In the genomic region with DNA sequence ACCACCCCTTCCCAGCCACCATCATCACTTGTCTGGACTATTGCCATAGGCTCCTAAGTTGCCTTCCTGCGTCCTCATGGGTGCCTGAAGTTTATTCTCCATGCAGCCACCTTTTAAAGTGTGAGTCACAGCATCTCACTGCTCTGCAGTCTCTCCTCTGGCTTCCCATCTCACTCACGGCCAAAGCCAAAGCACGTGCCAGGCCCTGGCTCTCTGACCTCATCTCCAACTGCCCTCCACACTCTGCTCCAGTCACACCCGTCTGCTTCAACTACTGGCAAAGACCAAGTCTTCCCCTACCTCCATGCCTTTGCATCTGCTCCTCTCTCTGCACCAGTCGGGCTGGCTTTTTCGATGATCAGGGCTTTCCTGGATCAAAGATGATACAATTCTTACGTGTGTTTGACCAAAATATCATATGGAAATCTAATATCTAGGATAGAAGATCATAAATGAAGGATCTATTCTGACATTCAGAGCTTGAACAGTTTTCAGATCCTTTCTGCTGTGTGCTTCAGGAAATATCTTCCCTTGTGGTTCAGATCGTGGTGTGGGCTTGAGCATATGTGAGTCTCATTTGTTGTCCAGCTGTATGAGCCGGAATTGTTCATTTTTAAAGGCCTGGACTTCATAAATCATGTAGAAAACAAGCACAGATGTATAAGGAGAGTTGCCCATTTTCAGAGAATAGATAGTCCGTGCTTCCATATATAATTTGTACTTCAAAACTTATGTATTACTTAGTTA, we compare ENCODE assay signal across 9 cellular contexts.
DNase-seq lines count a peak whose midpoint lies in the region; TF ChIP-seq lines count a peak whose summit lies in the region.
"Had no signal": no experiment of that assay in that cellular context is flagged by ENCODE, and none has a peak within 500 bp of the region (broad histone marks: within the 10 kb centered on the region; RNA-seq: fewer than 3 reads in every experiment).

No MANE protein-coding gene starts in this region.

- no peak for TF ChIP-seq CTCF in vagina (IDR thresholded peaks at IDR 0.05)

- H3K4me3 ChIP-seq in vagina: no peak overlapping the region

- no peak for TF ChIP-seq POLR2A in vagina (IDR thresholded peaks at IDR 0.05)

- no peaks in the 10 kb centered on the region for H3K27me3 ChIP-seq in vagina

- H3K36me3 ChIP-seq in vagina: no peaks in the 10 kb centered on the region

- H3K9me3 ChIP-seq in vagina: no peaks in the 10 kb centered on the region

- peak overlapping the region; percentile 16 for H3K27ac ChIP-seq in vagina

- intact Hi-C loops in vagina (cut with DNase I): no loop called here

- peaks cover 37% of the 10 kb centered on the region for H3K4me1 ChIP-seq in vagina

- peak; percentile 54 for DNase-seq in HS-5 (ENCODE audit: low read depth)
- peak; percentile 72 for DNase-seq in cerebellar cortex (ENCODE audit: low spot score)
- DNase-seq in islet precursor cell: peak; percentile 84
- no peak for DNase-seq in vagina (ENCODE audit: extremely low spot score in 2 of 2)
- no peak for DNase-seq in T-helper 1 cell
- no peak for DNase-seq in activated T-cell treated with anti-CD3 and anti-CD28 coated beads, Interleukin-2, amount 50 U/mL, for 48 hours
- no peak for DNase-seq in superior temporal gyrus (ENCODE audit: extremely low spot score)
- DNase-seq: activated effector memory CD4-positive, alpha-beta T cell treated with Interleukin-2 at 50 U/mL for 16 hours; GOT3 had no signal

Comparison
In these comparisons a context has a peak if more than half of its experiments do, and no peak if none do; other contexts are left out.
1. DNase-seq: peak in HS-5 (single experiment), cerebellar cortex (single experiment) and islet precursor cell (single experiment); none in vagina (0 of 2), T-helper 1 cell (0 of 5), activated T-cell treated with anti-CD3 and anti-CD28 coated beads, Interleukin-2, amount 50 U/mL, for 48 hours (0 of 2) and superior temporal gyrus (single experiment).